In the genomic region with DNA sequence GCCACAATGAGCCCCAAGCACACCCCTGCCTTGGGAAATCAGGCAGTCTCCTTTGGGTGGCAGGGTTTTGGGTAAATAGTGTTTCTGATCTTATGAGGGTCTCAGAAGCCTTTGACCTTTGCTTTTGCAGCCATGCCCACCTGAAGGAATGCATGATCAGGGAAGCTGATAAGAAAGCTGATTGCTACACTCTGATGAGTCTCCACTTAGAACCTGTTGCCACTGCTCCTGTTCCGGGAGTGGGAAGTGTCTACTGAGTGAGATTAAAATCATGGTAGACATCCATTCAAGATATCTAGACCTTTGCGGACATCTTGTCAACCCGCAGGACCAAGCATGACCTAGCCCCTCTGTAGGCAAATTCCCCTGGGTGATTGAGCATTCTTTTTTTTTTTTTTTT, we compare ENCODE assay signal across 20 cellular contexts.
A peak's percentile ranks its signal among the peaks of the same experiment; 100 is the strongest.
DNase-seq lines count a peak whose midpoint lies in the region; ATAC-seq and TF ChIP-seq lines count a peak whose summit lies in the region.
"Had no signal": no experiment of that assay in that cellular context is flagged by ENCODE, and none has a peak within 500 bp of the region (broad histone marks: within the 10 kb centered on the region; RNA-seq: fewer than 3 reads in every experiment).

No MANE protein-coding gene starts in this region.

- H3K4me1 ChIP-seq in H9 (ENCODE audit: insufficient read depth, low read length) = no peaks in the 10 kb centered on the region; the same call in 1 of the 2 replicates
- no peaks in the 10 kb centered on the region for H3K4me1 ChIP-seq in hepatocyte (ENCODE audit: insufficient read depth)
- no peaks in the 10 kb centered on the region for H3K4me1 ChIP-seq in mesendoderm (ENCODE audit: control insufficient read depth, low read depth, low read length)
- H3K4me1 ChIP-seq: BE2C, BLaER1 had no signal

- no peak overlapping the region for H4K8ac ChIP-seq in H9 (replicated peaks; ENCODE audit: insufficient read length, low read depth, low read length)
- no peak overlapping the region for H4K8ac ChIP-seq in mesendoderm (ENCODE audit: low read depth, low read length)

- no peaks in the 10 kb centered on the region for H3K9me3 ChIP-seq in H9 (ENCODE audit: control insufficient read depth, low read depth, low read length)
- no peaks in the 10 kb centered on the region for H3K9me3 ChIP-seq in hepatocyte (ENCODE audit: low read depth)
- H3K9me3 ChIP-seq: BE2C, BLaER1 had no signal

- H3K9me3 Mint-ChIP-seq in H9 (no peaks in the 10 kb centered on the region), WTC11 (peaks cover 5% of the 10 kb centered on the region), T-cell (peaks cover 0 to 4% (median 0%) of the 10 kb centered on the region in 3 donors)
- H3K9me3 Mint-ChIP-seq in stimulated activated naive CD8-positive, alpha-beta T cell treated with anti-CD3 and anti-CD28 coated beads, Interleukin-15, amount 100 ng/mL, for 72 hours = peaks cover 0 to 7% of the 10 kb centered on the region in 2 donors

- WGBS in H9 (ENCODE audit: extremely low coverage, insufficient read length, low lambda C conversion rate) = no CpG with 5 or more reads among the region's 3 CpGs
- WGBS in hepatocyte (ENCODE audit: low lambda C conversion rate, missing lambda C conversion rate) = 60% methylated on average over 3 of the region's 3 CpGs
- no CpG with 5 or more reads among the region's 3 CpGs for WGBS in mesendoderm (ENCODE audit: extremely low coverage, insufficient coverage, low lambda C conversion rate)

- no peak overlapping the region for H3K9ac ChIP-seq in H9 (ENCODE audit: extremely low read depth, insufficient read length, low read length)
- H3K9ac ChIP-seq in mesendoderm (ENCODE audit: low read length) = no peak overlapping the region
- H3K9ac ChIP-seq: BLaER1 had no signal

- no peak for DNase-seq in H9
- no peak for DNase-seq in WTC11 (ENCODE audit: low spot score)
- peak; percentile 30 for DNase-seq in hepatocyte (ENCODE audit: low spot score)
- no peak for DNase-seq in stimulated activated naive CD8-positive, alpha-beta T cell treated with anti-CD3 and anti-CD28 coated beads, Interleukin-15, amount 100 ng/mL, for 72 hours
- DNase-seq in T-cell = no peak
- no peak for DNase-seq in stimulated activated CD4-positive, alpha-beta T cell treated with anti-CD3 and anti-CD28 coated beads, Interleukin-4, amount 100 ng/mL, for 1 hour
- DNase-seq in mesendoderm = no peak
- DNase-seq: 8988T; ACHN; BE2C; C1 segment of cervical spinal cord; Calu3; CD4-positive, alpha-beta memory T cell; CD4-positive, CD25-positive, alpha-beta regulatory T cell; CD8-positive, alpha-beta memory T cell; COR-L47; DMS79 treated with DMSO at 0.1 percent for 48 hours; GF-D8 had no signal

- H2BK120ac ChIP-seq in H9 (ENCODE audit: low read depth, low read length, poor library complexity, severe bottlenecking) (no peak overlapping the region), mesendoderm (ENCODE audit: low read depth, low read length) (no peak overlapping the region)

- H3K79me2 ChIP-seq in H9 (ENCODE audit: insufficient read depth, low read length) (no peaks in the 10 kb centered on the region), hepatocyte (no peaks in the 10 kb centered on the region), mesendoderm (ENCODE audit: control insufficient read depth, insufficient read depth, low read length) (no peaks in the 10 kb centered on the region)

- no peak overlapping the region for H2BK12ac ChIP-seq in H9 (ENCODE audit: insufficient read length, low read depth, low read length)

- H3K27ac ChIP-seq in H9 (ENCODE audit: insufficient read length, low read depth, low read length) (no peak overlapping the region), hepatocyte (peak overlapping the region; percentile 41), mesendoderm (ENCODE audit: low read depth, low read length) (no peak overlapping the region)
- H3K27ac ChIP-seq: BLaER1 had no signal

- H3K4me2 ChIP-seq in H9 (ENCODE audit: insufficient read depth, insufficient read length, low read length) (no peak overlapping the region), hepatocyte (peak overlapping the region; percentile 20), mesendoderm (ENCODE audit: low read length) (no peak overlapping the region)
- H3K4me2 ChIP-seq: BLaER1 had no signal

- H2BK5ac ChIP-seq in H9 (ENCODE audit: insufficient read length, low read length) (no peak overlapping the region), mesendoderm (ENCODE audit: low read length) (no peak overlapping the region)

- no peak overlapping the region for H3K4me3 Mint-ChIP-seq in H9
- no peak overlapping the region for H3K4me3 Mint-ChIP-seq in WTC11
- H3K4me3 Mint-ChIP-seq in stimulated activated naive CD8-positive, alpha-beta T cell treated with anti-CD3 and anti-CD28 coated beads, Interleukin-15, amount 100 ng/mL, for 72 hours = no peak overlapping the region
- H3K4me3 Mint-ChIP-seq in T-cell = no peak overlapping the region
- H3K4me3 Mint-ChIP-seq: CD14-positive monocyte; CD4-positive, alpha-beta memory T cell; CD4-positive, CD25-positive, alpha-beta regulatory T cell; CD8-positive, alpha-beta memory T cell had no signal

- H3K18ac ChIP-seq in H9 (ENCODE audit: insufficient read length, low read depth, low read length) = no peak overlapping the region
- no peak overlapping the region for H3K18ac ChIP-seq in mesendoderm (ENCODE audit: low read length)

- H3K4me1 Mint-ChIP-seq in H9 (peaks cover 2 to 3% of the 10 kb centered on the region in 2 experiments; a peak in 2 of 4 replicates), WTC11 (peaks cover 5% of the 10 kb centered on the region), T-cell (no peaks in the 10 kb centered on the region)
- H3K4me1 Mint-ChIP-seq in stimulated activated naive CD8-positive, alpha-beta T cell treated with anti-CD3 and anti-CD28 coated beads, Interleukin-15, amount 100 ng/mL, for 72 hours = no peaks in the 10 kb centered on the region
- H3K4me1 Mint-ChIP-seq: CD14-positive monocyte; CD4-positive, alpha-beta memory T cell; CD4-positive, CD25-positive, alpha-beta regulatory T cell; CD8-positive, alpha-beta memory T cell had no signal

- no peak overlapping the region for H2BK20ac ChIP-seq in H9 (ENCODE audit: low read depth, low read length, poor library complexity, severe bottlenecking)

- H3K56ac ChIP-seq in H9 (ENCODE audit: insufficient read length, low read depth, low read length) (no peak overlapping the region), mesendoderm (ENCODE audit: low read length) (no peak overlapping the region)

- H3K4me3 ChIP-seq in hepatocyte = no peak overlapping the region
- no peak overlapping the region for H3K4me3 ChIP-seq in mesendoderm (ENCODE audit: low read length)
- H3K4me3 ChIP-seq: BLaER1 had no signal

- H3K23ac ChIP-seq in H9 (ENCODE audit: insufficient read length, low read depth, low read length) (no peak overlapping the region), mesendoderm (ENCODE audit: low read length) (no peak overlapping the region)

- no peak overlapping the region for H2BK15ac ChIP-seq in H9 (ENCODE audit: low read depth, low read length)
- no peak overlapping the region for H2BK15ac ChIP-seq in mesendoderm (replicated peaks; ENCODE audit: low read depth)

- H3K27me3 ChIP-seq in H9 (ENCODE audit: insufficient read depth, low read length) = no peaks in the 10 kb centered on the region
- H3K27me3 ChIP-seq in hepatocyte = no peaks in the 10 kb centered on the region
- no peaks in the 10 kb centered on the region for H3K27me3 ChIP-seq in mesendoderm (ENCODE audit: insufficient read depth, low read length, poor library complexity)
- H3K27me3 ChIP-seq: BE2C, BLaER1 had no signal

- POLR2A ChIA-PET in WTC11 (lab: Charles Lee) = no interaction called here
- POLR2A ChIA-PET in T-cell (lab: Charles Lee) = no interaction called here

- no peaks in the 10 kb centered on the region for H3K9me2 ChIP-seq in hepatocyte (replicated peaks; ENCODE audit: insufficient read depth)

- H3K23me2 ChIP-seq in H9 (ENCODE audit: insufficient read length, low read depth, low read length, poor library complexity, severe bottlenecking) = no peaks in the 10 kb centered on the region

- no peak overlapping the region for H3K14ac ChIP-seq in H9 (ENCODE audit: insufficient read depth, low read length)

- TF ChIP-seq CTCF in H9 (conservative IDR thresholded peaks at IDR 0.05) = no peak
- TF ChIP-seq CTCF in WTC11 (IDR thresholded peaks at IDR 0.05) = no peak
- no peak for TF ChIP-seq CTCF in hepatocyte (IDR thresholded peaks at IDR 0.05; ENCODE audit: poor library complexity)

- H3K36me3 Mint-ChIP-seq in H9 (ENCODE audit: insufficient read depth in 1 of 3, low read depth in 3 of 3) = peaks cover 0 to 4% (median 0%) of the 10 kb centered on the region in 3 experiments; a peak in 3 of 7 replicates
- H3K36me3 Mint-ChIP-seq in WTC11 = no peaks in the 10 kb centered on the region
- no peaks in the 10 kb centered on the region for H3K36me3 Mint-ChIP-seq in T-cell
- H3K36me3 Mint-ChIP-seq: CD14-positive monocyte; CD4-positive, alpha-beta memory T cell; CD4-positive, CD25-positive, alpha-beta regulatory T cell; CD8-positive, alpha-beta memory T cell had no signal

- H3T11ph ChIP-seq in H9 (ENCODE audit: low read length) = no peak overlapping the region

- no peaks in the 10 kb centered on the region for H3K36me3 ChIP-seq in hepatocyte (replicated peaks; ENCODE audit: insufficient read depth, low read depth)
- no peaks in the 10 kb centered on the region for H3K36me3 ChIP-seq in mesendoderm (ENCODE audit: control insufficient read depth, insufficient read depth, low read length)
- H3K36me3 ChIP-seq: BE2C, BLaER1 had no signal

- no peak overlapping the region for H4K91ac ChIP-seq in H9 (ENCODE audit: insufficient read length, low read depth, low read length)

- H2AK5ac ChIP-seq in H9 (ENCODE audit: insufficient read length, low read length) (no peak overlapping the region), mesendoderm (ENCODE audit: low read length) (no peak overlapping the region)

- H3K27ac Mint-ChIP-seq in H9 = peak overlapping the region in 2 of 3 experiments; percentile 50 to 57; a peak in 3 of 7 replicates
- peak overlapping the region; percentile 37; the same call in 1 of the 2 replicates for H3K27ac Mint-ChIP-seq in WTC11
- H3K27ac Mint-ChIP-seq in stimulated activated naive CD8-positive, alpha-beta T cell treated with anti-CD3 and anti-CD28 coated beads, Interleukin-15, amount 100 ng/mL, for 72 hours = no peak overlapping the region
- H3K27ac Mint-ChIP-seq in T-cell = no peak overlapping the region
- H3K27ac Mint-ChIP-seq: CD14-positive monocyte; CD4-positive, CD25-positive, alpha-beta regulatory T cell; CD8-positive, alpha-beta memory T cell had no signal

- CTCF ChIA-PET in WTC11 (lab: Charles Lee) (interaction anchor here (0.6 kb wide), 2 partner anchors 105 to 236 kb away, joined by 3 read pairs; no protein-coding TSS in a partner anchor), T-cell (lab: Charles Lee) (no interaction called here)

- H4K5ac ChIP-seq in H9 (ENCODE audit: insufficient read length, low read depth, low read length) (no peak overlapping the region), mesendoderm (ENCODE audit: low read length) (no peak overlapping the region)

- H2AFZ ChIP-seq in H9 (ENCODE audit: low read length) (no peak overlapping the region), hepatocyte (no peak overlapping the region)

- H3K79me1 ChIP-seq in H9 (ENCODE audit: insufficient read depth, low read depth, low read length, poor library complexity, severe bottlenecking) = no peaks in the 10 kb centered on the region
- no peaks in the 10 kb centered on the region for H3K79me1 ChIP-seq in mesendoderm (ENCODE audit: low read length)

- no peaks in the 10 kb centered on the region for H3K27me3 Mint-ChIP-seq in H9 (ENCODE audit: low read depth)
- no peaks in the 10 kb centered on the region for H3K27me3 Mint-ChIP-seq in WTC11 (ENCODE audit: low read depth)
- peaks cover 11% of the 10 kb centered on the region for H3K27me3 Mint-ChIP-seq in stimulated activated naive CD8-positive, alpha-beta T cell treated with anti-CD3 and anti-CD28 coated beads, Interleukin-15, amount 100 ng/mL, for 72 hours
- H3K27me3 Mint-ChIP-seq in T-cell = peaks cover 11 to 15% of the 10 kb centered on the region in 2 donors

- H3K4ac ChIP-seq in H9 (ENCODE audit: low read depth, low read length) (no peak overlapping the region), mesendoderm (ENCODE audit: low read depth, low read length) (no peak overlapping the region)

- ATAC-seq in WTC11 (no peak), T-cell (replicated peaks in 1 of 4) (no peak)
- ATAC-seq in stimulated activated naive CD8-positive, alpha-beta T cell treated with anti-CD3 and anti-CD28 coated beads, Interleukin-15, amount 100 ng/mL, for 72 hours = no peak

- H4K20me1 ChIP-seq in H9 (ENCODE audit: control insufficient read depth, insufficient read depth, insufficient read length) = no peaks in the 10 kb centered on the region
- H4K20me1 ChIP-seq in hepatocyte (ENCODE audit: insufficient read depth, poor library complexity, severe bottlenecking) = no peaks in the 10 kb centered on the region
- H4K20me1 ChIP-seq: BLaER1 had no signal

Comparison
In these comparisons a context has a peak if more than half of its experiments do, and no peak if none do; other contexts are left out.
1. H3K27ac Mint-ChIP-seq: peak in H9 (2 of 3) and WTC11 (single experiment); none in stimulated activated naive CD8-positive, alpha-beta T cell treated with anti-CD3 and anti-CD28 coated beads, Interleukin-15, amount 100 ng/mL, for 72 hours (0 of 2) and T-cell (0 of 2).